In the genomic region with DNA sequence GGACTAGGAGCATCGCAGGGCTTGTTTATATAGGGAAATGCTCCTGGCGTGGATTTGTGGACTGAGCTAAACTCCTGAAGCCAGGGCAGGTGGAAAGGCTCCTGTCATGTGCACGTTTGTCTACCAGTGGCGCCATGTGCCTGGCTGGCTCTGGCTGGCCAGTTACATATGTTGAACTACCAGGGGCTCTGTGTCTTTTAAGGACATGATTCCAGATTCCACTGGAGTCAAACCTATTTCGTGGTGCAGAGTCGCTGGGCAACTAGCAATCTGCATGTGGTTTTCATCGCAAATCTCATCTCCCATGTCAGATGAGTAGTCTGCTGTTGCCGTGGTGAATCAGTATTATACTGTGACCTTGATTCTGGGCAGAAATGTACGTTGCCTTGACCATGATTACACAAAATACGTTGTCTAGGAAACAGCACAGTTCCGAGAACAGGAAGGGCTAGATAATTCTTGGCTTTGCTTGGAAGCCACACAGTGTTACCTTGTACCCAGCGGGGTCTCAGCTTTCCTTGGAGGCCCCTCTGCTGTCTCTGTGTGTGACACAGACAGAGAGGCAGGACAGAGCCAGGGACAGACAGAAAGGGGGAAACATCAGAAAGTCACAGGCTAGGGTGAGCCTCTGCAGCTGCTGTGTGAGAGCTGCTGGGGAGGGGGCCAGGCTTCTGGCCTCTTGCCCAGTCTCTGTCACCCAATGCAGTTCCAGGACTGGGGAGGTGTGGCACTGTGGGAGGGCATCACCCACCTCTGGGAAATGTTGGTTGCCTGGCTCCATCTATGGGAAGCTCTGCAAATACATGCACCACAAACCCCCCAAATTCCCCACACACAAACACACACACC, we compare ENCODE assay signal across 8 cellular contexts. TPM values are rescaled to one million over a fixed set of nuclear protein-coding genes. Genes with fewer than 3 reads are reported as not detected.
DNase-seq lines count a peak whose midpoint lies in the region; ATAC-seq and TF ChIP-seq lines count a peak whose summit lies in the region.

No MANE protein-coding gene starts in this region.

- no peaks in the 10 kb centered on the region for H3K27me3 ChIP-seq in upper lobe of right lung
- H3K27me3 ChIP-seq in tibial artery: no peaks in the 10 kb centered on the region

- peak; percentile 54 for ATAC-seq in upper lobe of right lung
- ATAC-seq in HG03196 (IDR thresholded peaks at IDR 0.05; ENCODE audit: unreplicated experiment): no peak

- peak; percentile 73 for DNase-seq in AG09309 (ENCODE audit: low read depth)
- DNase-seq in GM04504 (ENCODE audit: low read depth): peak; percentile 59
- peak; percentile 38 for DNase-seq in NCI-H2196 treated with DMSO at 0.1 percent for 48 hours (lab: John Stamatoyannopoulos, UW; ENCODE audit: unreplicated experiment)
- DNase-seq in amniotic epithelial cell (ENCODE audit: low read depth): peak; percentile 97
- peak; percentile 5 for DNase-seq in kidney glomerular epithelial cell (lab: John Stamatoyannopoulos, UW)
- no peak for DNase-seq in upper lobe of right lung
- DNase-seq in tibial artery: no peak

- H3K4me3 ChIP-seq in AG09309 (ENCODE audit: control insufficient read depth, low read depth, low read length) (no peak overlapping the region), upper lobe of right lung (no peak overlapping the region), tibial artery (no peak overlapping the region)

- intact Hi-C loops in upper lobe of right lung (cut with DNase I): no loop called here
- intact Hi-C loops in tibial artery (cut with DNase I; ENCODE audit: low total_unique reads): no loop called here

- no peaks in the 10 kb centered on the region for H3K4me1 ChIP-seq in upper lobe of right lung
- H3K4me1 ChIP-seq in tibial artery: peaks cover 0 to 4% (median 0%) of the 10 kb centered on the region in 4 donors

- H3K9me3 ChIP-seq in upper lobe of right lung (no peaks in the 10 kb centered on the region), tibial artery (no peaks in the 10 kb centered on the region)

- H3K36me3 ChIP-seq in upper lobe of right lung: no peaks in the 10 kb centered on the region
- no peaks in the 10 kb centered on the region for H3K36me3 ChIP-seq in tibial artery

- TF ChIP-seq CTCF in AG09309 (IDR thresholded peaks at IDR 0.05; ENCODE audit: control insufficient read depth, insufficient read depth, low read depth, low read length, missing control alignments) (peak; percentile 8), upper lobe of right lung (IDR thresholded peaks at IDR 0.05) (no peak), tibial artery (IDR thresholded peaks at IDR 0.05) (no peak)

- H3K27ac ChIP-seq in upper lobe of right lung (no peak overlapping the region), tibial artery (no peak overlapping the region)

RNA-seq across cellular contexts. Expression of a gene that starts 19.2 kb away (rescaled TPM):
- total RNA-seq in upper lobe of right lung: 0.14 TPM

RNA-seq across cellular contexts. Expression of a gene that starts 29.4 kb away (rescaled TPM):
- 3.4 TPM for total RNA-seq in upper lobe of right lung

RNA-seq across cellular contexts. Expression of a gene that starts 48.0 kb away (rescaled TPM):
- 9.0 TPM for total RNA-seq in upper lobe of right lung

Comparison
In these comparisons a context has a peak if more than half of its experiments do, and no peak if none do; other contexts are left out.
1. DNase-seq: peak in AG09309 (single experiment), GM04504 (single experiment), NCI-H2196 treated with DMSO at 0.1 percent for 48 hours (single experiment), amniotic epithelial cell (single experiment) and kidney glomerular epithelial cell (single experiment); none in upper lobe of right lung (single experiment) and tibial artery (0 of 2).